ENCODE assay signal across 24 cellular contexts in the genomic region with DNA sequence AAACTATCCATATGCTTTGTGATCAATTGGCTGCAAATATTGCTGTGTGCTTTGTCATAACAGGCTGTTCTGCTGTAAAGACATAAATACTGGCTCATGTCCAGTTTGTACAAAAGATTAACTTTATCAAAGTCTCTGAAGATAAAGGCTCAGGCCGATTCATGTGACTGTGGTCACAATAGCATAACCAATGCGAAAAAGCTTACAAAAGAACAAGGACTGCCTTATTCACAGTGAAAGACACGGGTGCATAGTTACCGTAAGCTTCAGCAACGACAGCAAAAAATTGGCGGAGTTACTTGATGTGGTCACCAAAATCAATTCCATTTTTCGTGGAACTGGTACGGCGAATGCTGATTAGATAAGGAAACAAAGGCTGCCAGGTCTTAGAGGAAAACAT.
DNase-seq lines count a peak whose midpoint lies in the region; ATAC-seq and TF ChIP-seq lines count a peak whose summit lies in the region.
"Had no signal": no experiment of that assay in that cellular context is flagged by ENCODE, and none has a peak within 500 bp of the region (broad histone marks: within the 10 kb centered on the region; RNA-seq: fewer than 3 reads in every experiment).

No MANE protein-coding gene starts in this region.

- H3K36me3 Mint-ChIP-seq in mesothelial cell of epicardium, result no peaks in the 10 kb centered on the region
- H3K36me3 Mint-ChIP-seq: activated naive CD4-positive, alpha-beta T cell treated with anti-CD3 and anti-CD28 coated beads, Interleukin-2, amount 50 U/mL, for 72 hours; CD4-positive, alpha-beta memory T cell; stimulated activated effector memory CD8-positive, alpha-beta T cell treated with anti-CD3 and anti-CD28 coated beads, Interleukin-12 subunit alpha, Interleukin-12 subunit beta, amount 100 ng/mL, for 72 hours had no signal

- ATAC-seq in GM19397 (IDR thresholded peaks at IDR 0.05; ENCODE audit: unreplicated experiment), result no peak
- no peak for ATAC-seq in GM21619 (IDR thresholded peaks at IDR 0.05; ENCODE audit: unreplicated experiment)
- ATAC-seq: activated CD8-positive, alpha-beta T cell treated with anti-CD3 and anti-CD28 coated beads for 36 hours; activated naive CD4-positive, alpha-beta T cell treated with anti-CD3 and anti-CD28 coated beads, Interleukin-2, amount 50 U/mL, for 72 hours; K562; stimulated activated effector memory CD8-positive, alpha-beta T cell treated with anti-CD3 and anti-CD28 coated beads, Interleukin-12 subunit alpha, Interleukin-12 subunit beta, amount 100 ng/mL, for 72 hours had no signal

- no peak overlapping the region for H3K27ac Mint-ChIP-seq in mesothelial cell of epicardium
- H3K27ac Mint-ChIP-seq: activated CD8-positive, alpha-beta T cell treated with anti-CD3 and anti-CD28 coated beads for 36 hours; activated naive CD4-positive, alpha-beta T cell treated with anti-CD3 and anti-CD28 coated beads, Interleukin-2, amount 50 U/mL, for 72 hours; activated T-helper 2 cell treated with anti-CD3 and anti-CD28 coated beads, Interferon-gamma antibody, Interleukin-2, Interleukin-4, amounts not matched to agents 10 μg/mL and 5 μg/mL and 100 μg/mL, durations not matched to agents 14 hours and 24 hours and 36 hours; CD4-positive, alpha-beta memory T cell; stimulated activated effector memory CD8-positive, alpha-beta T cell treated with anti-CD3 and anti-CD28 coated beads, Interleukin-12 subunit alpha, Interleukin-12 subunit beta, amount 100 ng/mL, for 72 hours had no signal

- peaks cover 17% of the 10 kb centered on the region for H3K4me1 Mint-ChIP-seq in mesothelial cell of epicardium
- H3K4me1 Mint-ChIP-seq: CD4-positive, alpha-beta memory T cell; H9; neural crest cell; stimulated activated effector memory CD8-positive, alpha-beta T cell treated with anti-CD3 and anti-CD28 coated beads, Interleukin-12 subunit alpha, Interleukin-12 subunit beta, amount 100 ng/mL, for 72 hours had no signal

- DNase-seq in HT-29 (ENCODE audit: low spot score) (peak; percentile 42), mesothelial cell of epicardium (ENCODE audit: low spot score in 2 of 2, unreplicated experiment in 2 of 2) (no peak), ACHN (no peak), NAMALWA (ENCODE audit: low spot score) (no peak)
- DNase-seq: activated CD8-positive, alpha-beta T cell treated with anti-CD3 and anti-CD28 coated beads for 36 hours; CD4-positive, alpha-beta memory T cell; H9; NCI-H1105 treated with DMSO at 0.1 percent for 48 hours; NCI-H2081; NCI-H226; right lobe of liver; stimulated activated CD4-positive, alpha-beta T cell treated with anti-CD3 and anti-CD28 coated beads, Interleukin-4, amount 100 ng/mL, for 24 hours; T-helper 1 cell had no signal

- peaks cover 1% of the 10 kb centered on the region for H3K27me3 Mint-ChIP-seq in mesothelial cell of epicardium (ENCODE audit: low read depth)
- H3K27me3 Mint-ChIP-seq: activated CD8-positive, alpha-beta T cell treated with anti-CD3 and anti-CD28 coated beads for 36 hours; CD4-positive, alpha-beta memory T cell had no signal

- H3K27ac ChIP-seq in cingulate gyrus (ENCODE audit: low read depth, low read length) (peak overlapping the region; percentile 5), temporal lobe (ENCODE audit: low read depth, low read length) (peak overlapping the region; percentile 27)
- H3K27ac ChIP-seq: parathyroid adenoma, right lobe of liver, SJCRH30 had no signal

- no peaks in the 10 kb centered on the region for H3K9me3 Mint-ChIP-seq in mesothelial cell of epicardium
- H3K9me3 Mint-ChIP-seq: activated T-helper 2 cell treated with anti-CD3 and anti-CD28 coated beads, Interferon-gamma antibody, Interleukin-2, Interleukin-4, amounts not matched to agents 10 μg/mL and 5 μg/mL and 100 μg/mL, durations not matched to agents 14 hours and 24 hours and 36 hours; H9; neural crest cell had no signal

- in situ Hi-C loops in ACHN (cut with HindIII; ENCODE audit: low pct_ligation_motif_present, low pct_unique_long_range_greater_than_20kb, low sequenced_read_pairs), result no loop called here

- H3K4me3 Mint-ChIP-seq in mesothelial cell of epicardium, result peak overlapping the region; percentile 20
- H3K4me3 Mint-ChIP-seq: activated CD8-positive, alpha-beta T cell treated with anti-CD3 and anti-CD28 coated beads for 36 hours; CD4-positive, alpha-beta memory T cell; H9; neural crest cell; stimulated activated effector memory CD8-positive, alpha-beta T cell treated with anti-CD3 and anti-CD28 coated beads, Interleukin-12 subunit alpha, Interleukin-12 subunit beta, amount 100 ng/mL, for 72 hours had no signal

- TF ChIP-seq CTCF in mesothelial cell of epicardium (IDR thresholded peaks at IDR 0.05; ENCODE audit: unreplicated experiment), result no peak
